In genomic region chr2:71939588-71940535, GRCh38 we compare ENCODE assay signal across 1 cellular context.
TF ChIP-seq lines count a peak whose summit lies in the region.

No MANE protein-coding gene starts in this region.

TF ChIP-seq in HepG2, 621 proteins besides CTCF, POLR2A, EP300 and RAD21 (continued from another document):
- no peak for TF ChIP-seq ZNF431 (CRISPR knock-in tag; IDR thresholded peaks at IDR 0.05; ENCODE audit: borderline replicate concordance, low read depth)
- no peak for TF ChIP-seq ZNF720 (CRISPR knock-in tag; IDR thresholded peaks at IDR 0.05)
- no peak for TF ChIP-seq ADNP (CRISPR knock-in tag; IDR thresholded peaks at IDR 0.05)
- no peak for TF ChIP-seq ZFX (CRISPR knock-in tag; IDR thresholded peaks at IDR 0.05; ENCODE audit: low read depth)
- TF ChIP-seq, protein P1, sequence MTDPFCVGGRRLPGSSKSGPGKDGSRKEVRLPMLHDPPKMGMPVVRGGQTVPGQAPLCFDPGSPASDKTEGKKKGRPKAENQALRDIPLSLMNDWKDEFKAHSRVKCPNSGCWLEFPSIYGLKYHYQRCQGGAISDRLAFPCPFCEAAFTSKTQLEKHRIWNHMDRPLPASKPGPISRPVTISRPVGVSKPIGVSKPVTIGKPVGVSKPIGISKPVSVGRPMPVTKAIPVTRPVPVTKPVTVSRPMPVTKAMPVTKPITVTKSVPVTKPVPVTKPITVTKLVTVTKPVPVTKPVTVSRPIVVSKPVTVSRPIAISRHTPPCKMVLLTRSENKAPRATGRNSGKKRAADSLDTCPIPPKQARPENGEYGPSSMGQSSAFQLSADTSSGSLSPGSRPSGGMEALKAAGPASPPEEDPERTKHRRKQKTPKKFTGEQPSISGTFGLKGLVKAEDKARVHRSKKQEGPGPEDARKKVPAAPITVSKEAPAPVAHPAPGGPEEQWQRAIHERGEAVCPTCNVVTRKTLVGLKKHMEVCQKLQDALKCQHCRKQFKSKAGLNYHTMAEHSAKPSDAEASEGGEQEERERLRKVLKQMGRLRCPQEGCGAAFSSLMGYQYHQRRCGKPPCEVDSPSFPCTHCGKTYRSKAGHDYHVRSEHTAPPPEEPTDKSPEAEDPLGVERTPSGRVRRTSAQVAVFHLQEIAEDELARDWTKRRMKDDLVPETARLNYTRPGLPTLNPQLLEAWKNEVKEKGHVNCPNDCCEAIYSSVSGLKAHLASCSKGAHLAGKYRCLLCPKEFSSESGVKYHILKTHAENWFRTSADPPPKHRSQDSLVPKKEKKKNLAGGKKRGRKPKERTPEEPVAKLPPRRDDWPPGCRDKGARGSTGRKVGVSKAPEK (CRISPR knock-in tag; IDR thresholded peaks at IDR 0.05; ENCODE audit: borderline replicate concordance) = no peak
- no peak for TF ChIP-seq ZNF709 (CRISPR knock-in tag; IDR thresholded peaks at IDR 0.05)
- no peak for TF ChIP-seq ZNF652 (CRISPR knock-in tag; IDR thresholded peaks at IDR 0.05; ENCODE audit: borderline replicate concordance, low read depth)
- TF ChIP-seq, protein P2, sequence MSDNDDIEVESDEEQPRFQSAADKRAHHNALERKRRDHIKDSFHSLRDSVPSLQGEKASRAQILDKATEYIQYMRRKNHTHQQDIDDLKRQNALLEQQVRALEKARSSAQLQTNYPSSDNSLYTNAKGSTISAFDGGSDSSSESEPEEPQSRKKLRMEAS (IDR thresholded peaks at IDR 0.05) = no peak
- TF ChIP-seq, protein P3, sequence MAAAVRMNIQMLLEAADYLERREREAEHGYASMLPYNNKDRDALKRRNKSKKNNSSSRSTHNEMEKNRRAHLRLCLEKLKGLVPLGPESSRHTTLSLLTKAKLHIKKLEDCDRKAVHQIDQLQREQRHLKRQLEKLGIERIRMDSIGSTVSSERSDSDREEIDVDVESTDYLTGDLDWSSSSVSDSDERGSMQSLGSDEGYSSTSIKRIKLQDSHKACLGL (CRISPR knock-in tag; IDR thresholded peaks at IDR 0.05) = no peak
- TF ChIP-seq NAIF1 (CRISPR knock-in tag; IDR thresholded peaks at IDR 0.05; ENCODE audit: borderline replicate concordance) = no peak
- TF ChIP-seq ZNF703 (CRISPR knock-in tag; IDR thresholded peaks at IDR 0.05; ENCODE audit: borderline replicate concordance) = no peak
- no peak for TF ChIP-seq DNMT1 (CRISPR knock-in tag; IDR thresholded peaks at IDR 0.05)
- no peak for TF ChIP-seq BCL6 (CRISPR knock-in tag; IDR thresholded peaks at IDR 0.05)
- TF ChIP-seq ZNF589 (CRISPR knock-in tag; conservative IDR thresholded peaks at IDR 0.05) = no peak
- TF ChIP-seq HOXA3 (CRISPR knock-in tag; IDR thresholded peaks at IDR 0.05) = no peak
